Comparison of ENCODE assay signal across 1 cellular context in the genomic region with DNA sequence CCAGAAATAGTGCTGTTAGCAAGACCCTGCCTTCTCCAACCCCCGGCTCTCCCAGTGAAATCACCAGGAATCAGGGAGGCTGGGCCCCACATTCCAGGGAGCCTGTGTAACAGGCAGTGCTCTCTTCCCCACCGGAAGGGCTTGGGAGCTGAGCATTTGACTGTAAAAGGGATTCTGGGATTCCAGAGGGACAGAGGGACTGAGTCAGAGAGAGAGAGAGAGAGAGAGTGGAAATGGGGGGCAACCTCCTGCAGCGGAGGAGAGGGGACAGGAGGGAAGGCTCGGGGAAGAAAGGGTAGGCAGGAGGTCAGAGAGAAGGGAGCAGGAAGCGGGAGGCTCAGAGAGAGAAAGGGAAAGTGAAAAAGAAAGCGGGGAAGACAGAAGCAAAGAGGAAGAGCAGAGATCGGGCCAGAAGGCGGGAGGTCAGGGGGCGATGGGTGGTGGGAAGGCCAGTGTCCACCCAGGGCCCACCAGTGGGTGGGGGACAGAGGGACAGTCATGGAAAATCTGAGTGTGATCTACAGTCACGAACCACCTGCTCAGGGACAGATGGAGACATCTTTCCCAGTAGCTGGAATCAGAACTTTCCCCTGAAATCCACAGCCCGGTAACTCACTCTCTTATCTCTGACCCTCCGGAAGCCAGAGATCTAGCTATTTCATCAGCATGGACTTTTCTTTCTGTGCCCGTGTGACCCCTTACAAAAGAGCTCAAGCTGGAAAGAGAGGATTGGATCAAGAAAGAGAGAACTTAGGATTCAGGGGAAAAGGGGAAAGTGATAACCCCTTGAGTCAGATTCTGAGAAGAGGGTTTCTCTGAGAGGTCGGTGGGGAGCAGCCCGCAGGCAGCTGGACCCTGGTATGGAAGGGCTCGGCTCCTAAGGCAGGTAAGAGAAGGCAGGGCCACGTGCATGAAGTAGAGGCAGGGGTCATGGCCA.
TF ChIP-seq lines count a peak whose summit lies in the region.

No MANE protein-coding gene starts in this region.

TF ChIP-seq in HepG2, 621 proteins besides CTCF, POLR2A, EP300 and RAD21 (continued from another document and continues in another):
- peak; percentile 79 for TF ChIP-seq HIVEP1 (CRISPR knock-in tag; IDR thresholded peaks at IDR 0.05)
- no peak for TF ChIP-seq SOX6 (IDR thresholded peaks at IDR 0.05)
- TF ChIP-seq SOX6 (CRISPR knock-in tag; IDR thresholded peaks at IDR 0.05) = peak; percentile 54; the same call in 1 of the 2 replicates
- no peak for TF ChIP-seq SP140L (CRISPR knock-in tag; IDR thresholded peaks at IDR 0.05; ENCODE audit: borderline replicate concordance)
- TF ChIP-seq, protein P1, sequence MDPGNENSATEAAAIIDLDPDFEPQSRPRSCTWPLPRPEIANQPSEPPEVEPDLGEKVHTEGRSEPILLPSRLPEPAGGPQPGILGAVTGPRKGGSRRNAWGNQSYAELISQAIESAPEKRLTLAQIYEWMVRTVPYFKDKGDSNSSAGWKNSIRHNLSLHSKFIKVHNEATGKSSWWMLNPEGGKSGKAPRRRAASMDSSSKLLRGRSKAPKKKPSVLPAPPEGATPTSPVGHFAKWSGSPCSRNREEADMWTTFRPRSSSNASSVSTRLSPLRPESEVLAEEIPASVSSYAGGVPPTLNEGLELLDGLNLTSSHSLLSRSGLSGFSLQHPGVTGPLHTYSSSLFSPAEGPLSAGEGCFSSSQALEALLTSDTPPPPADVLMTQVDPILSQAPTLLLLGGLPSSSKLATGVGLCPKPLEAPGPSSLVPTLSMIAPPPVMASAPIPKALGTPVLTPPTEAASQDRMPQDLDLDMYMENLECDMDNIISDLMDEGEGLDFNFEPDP (CRISPR knock-in tag; conservative IDR thresholded peaks at IDR 0.05) = no peak
- TF ChIP-seq GTF3A (CRISPR knock-in tag; conservative IDR thresholded peaks at IDR 0.05) = no peak
- TF ChIP-seq NCOA1 (CRISPR knock-in tag; IDR thresholded peaks at IDR 0.05) = no peak
- TF ChIP-seq RFXAP (CRISPR knock-in tag; IDR thresholded peaks at IDR 0.05; ENCODE audit: borderline replicate concordance) = 0 out of 2 replicates have a peak, but pooled peaks have one; percentile 29
- TF ChIP-seq ZNF234 (CRISPR knock-in tag; conservative IDR thresholded peaks at IDR 0.05) = no peak
- TF ChIP-seq ESRRA (CRISPR knock-in tag; IDR thresholded peaks at IDR 0.05; ENCODE audit: low read depth) = no peak
- TF ChIP-seq FIP1L1 (IDR thresholded peaks at IDR 0.05; ENCODE audit: borderline replicate concordance, insufficient read depth, low read depth, low read length) = no peak
- no peak for TF ChIP-seq MXD4 (CRISPR knock-in tag; IDR thresholded peaks at IDR 0.05)
- TF ChIP-seq GFI1 (CRISPR knock-in tag; IDR thresholded peaks at IDR 0.05; ENCODE audit: borderline replicate concordance) = peak; percentile 53; the same call in 1 of the 2 replicates
- TF ChIP-seq, protein P2, sequence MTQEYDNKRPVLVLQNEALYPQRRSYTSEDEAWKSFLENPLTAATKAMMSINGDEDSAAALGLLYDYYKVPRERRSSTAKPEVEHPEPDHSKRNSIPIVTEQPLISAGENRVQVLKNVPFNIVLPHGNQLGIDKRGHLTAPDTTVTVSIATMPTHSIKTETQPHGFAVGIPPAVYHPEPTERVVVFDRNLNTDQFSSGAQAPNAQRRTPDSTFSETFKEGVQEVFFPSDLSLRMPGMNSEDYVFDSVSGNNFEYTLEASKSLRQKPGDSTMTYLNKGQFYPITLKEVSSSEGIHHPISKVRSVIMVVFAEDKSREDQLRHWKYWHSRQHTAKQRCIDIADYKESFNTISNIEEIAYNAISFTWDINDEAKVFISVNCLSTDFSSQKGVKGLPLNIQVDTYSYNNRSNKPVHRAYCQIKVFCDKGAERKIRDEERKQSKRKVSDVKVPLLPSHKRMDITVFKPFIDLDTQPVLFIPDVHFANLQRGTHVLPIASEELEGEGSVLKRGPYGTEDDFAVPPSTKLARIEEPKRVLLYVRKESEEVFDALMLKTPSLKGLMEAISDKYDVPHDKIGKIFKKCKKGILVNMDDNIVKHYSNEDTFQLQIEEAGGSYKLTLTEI (CRISPR knock-in tag; conservative IDR thresholded peaks at IDR 0.05) = no peak
- TF ChIP-seq SAP130 (CRISPR knock-in tag; IDR thresholded peaks at IDR 0.05; ENCODE audit: low read depth) = peak; percentile 74
- peak; percentile 8; the same call in 1 of the 2 replicates for TF ChIP-seq ZNF343 (CRISPR knock-in tag; IDR thresholded peaks at IDR 0.05)
- TF ChIP-seq, protein P3, sequence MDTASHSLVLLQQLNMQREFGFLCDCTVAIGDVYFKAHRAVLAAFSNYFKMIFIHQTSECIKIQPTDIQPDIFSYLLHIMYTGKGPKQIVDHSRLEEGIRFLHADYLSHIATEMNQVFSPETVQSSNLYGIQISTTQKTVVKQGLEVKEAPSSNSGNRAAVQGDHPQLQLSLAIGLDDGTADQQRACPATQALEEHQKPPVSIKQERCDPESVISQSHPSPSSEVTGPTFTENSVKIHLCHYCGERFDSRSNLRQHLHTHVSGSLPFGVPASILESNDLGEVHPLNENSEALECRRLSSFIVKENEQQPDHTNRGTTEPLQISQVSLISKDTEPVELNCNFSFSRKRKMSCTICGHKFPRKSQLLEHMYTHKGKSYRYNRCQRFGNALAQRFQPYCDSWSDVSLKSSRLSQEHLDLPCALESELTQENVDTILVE (CRISPR knock-in tag; IDR thresholded peaks at IDR 0.05) = no peak
- TF ChIP-seq RARA (CRISPR knock-in tag; IDR thresholded peaks at IDR 0.05) = peak; percentile 86
- TF ChIP-seq KAT8 (CRISPR knock-in tag; IDR thresholded peaks at IDR 0.05) = peak; percentile 51; the same call in 1 of the 2 replicates
- TF ChIP-seq, protein P4, sequence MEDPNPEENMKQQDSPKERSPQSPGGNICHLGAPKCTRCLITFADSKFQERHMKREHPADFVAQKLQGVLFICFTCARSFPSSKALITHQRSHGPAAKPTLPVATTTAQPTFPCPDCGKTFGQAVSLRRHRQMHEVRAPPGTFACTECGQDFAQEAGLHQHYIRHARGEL (CRISPR knock-in tag; IDR thresholded peaks at IDR 0.05) = no peak
- TF ChIP-seq ZNF256 (CRISPR knock-in tag; conservative IDR thresholded peaks at IDR 0.05) = no peak
- TF ChIP-seq ZNF878 (CRISPR knock-in tag; IDR thresholded peaks at IDR 0.05) = peak; percentile 82
- no peak for TF ChIP-seq TP53 (CRISPR knock-in tag; conservative IDR thresholded peaks at IDR 0.05)
- TF ChIP-seq ZNF10 (CRISPR knock-in tag; IDR thresholded peaks at IDR 0.05; ENCODE audit: borderline replicate concordance, low read depth) = no peak
- no peak for TF ChIP-seq CENPX (CRISPR knock-in tag; IDR thresholded peaks at IDR 0.05)
- no peak for TF ChIP-seq ZFP1 (CRISPR knock-in tag; IDR thresholded peaks at IDR 0.05)
- no peak for TF ChIP-seq ZNF326 (CRISPR knock-in tag; IDR thresholded peaks at IDR 0.05; ENCODE audit: borderline replicate concordance)
- TF ChIP-seq, protein P5, sequence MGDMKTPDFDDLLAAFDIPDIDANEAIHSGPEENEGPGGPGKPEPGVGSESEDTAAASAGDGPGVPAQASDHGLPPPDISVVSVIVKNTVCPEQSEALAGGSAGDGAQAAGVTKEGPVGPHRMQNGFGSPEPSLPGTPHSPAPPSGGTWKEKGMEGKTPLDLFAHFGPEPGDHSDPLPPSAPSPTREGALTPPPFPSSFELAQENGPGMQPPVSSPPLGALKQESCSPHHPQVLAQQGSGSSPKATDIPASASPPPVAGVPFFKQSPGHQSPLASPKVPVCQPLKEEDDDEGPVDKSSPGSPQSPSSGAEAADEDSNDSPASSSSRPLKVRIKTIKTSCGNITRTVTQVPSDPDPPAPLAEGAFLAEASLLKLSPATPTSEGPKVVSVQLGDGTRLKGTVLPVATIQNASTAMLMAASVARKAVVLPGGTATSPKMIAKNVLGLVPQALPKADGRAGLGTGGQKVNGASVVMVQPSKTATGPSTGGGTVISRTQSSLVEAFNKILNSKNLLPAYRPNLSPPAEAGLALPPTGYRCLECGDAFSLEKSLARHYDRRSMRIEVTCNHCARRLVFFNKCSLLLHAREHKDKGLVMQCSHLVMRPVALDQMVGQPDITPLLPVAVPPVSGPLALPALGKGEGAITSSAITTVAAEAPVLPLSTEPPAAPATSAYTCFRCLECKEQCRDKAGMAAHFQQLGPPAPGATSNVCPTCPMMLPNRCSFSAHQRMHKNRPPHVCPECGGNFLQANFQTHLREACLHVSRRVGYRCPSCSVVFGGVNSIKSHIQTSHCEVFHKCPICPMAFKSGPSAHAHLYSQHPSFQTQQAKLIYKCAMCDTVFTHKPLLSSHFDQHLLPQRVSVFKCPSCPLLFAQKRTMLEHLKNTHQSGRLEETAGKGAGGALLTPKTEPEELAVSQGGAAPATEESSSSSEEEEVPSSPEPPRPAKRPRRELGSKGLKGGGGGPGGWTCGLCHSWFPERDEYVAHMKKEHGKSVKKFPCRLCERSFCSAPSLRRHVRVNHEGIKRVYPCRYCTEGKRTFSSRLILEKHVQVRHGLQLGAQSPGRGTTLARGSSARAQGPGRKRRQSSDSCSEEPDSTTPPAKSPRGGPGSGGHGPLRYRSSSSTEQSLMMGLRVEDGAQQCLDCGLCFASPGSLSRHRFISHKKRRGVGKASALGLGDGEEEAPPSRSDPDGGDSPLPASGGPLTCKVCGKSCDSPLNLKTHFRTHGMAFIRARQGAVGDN (CRISPR knock-in tag; IDR thresholded peaks at IDR 0.05) = peak; percentile 66
- TF ChIP-seq ZNF605 (CRISPR knock-in tag; IDR thresholded peaks at IDR 0.05) = no peak
- TF ChIP-seq CHD2 (IDR thresholded peaks at IDR 0.05; ENCODE audit: low read depth, low read length) = no peak
- no peak for TF ChIP-seq ZNF572 (CRISPR knock-in tag; IDR thresholded peaks at IDR 0.05)
- TF ChIP-seq NR2F2 (IDR thresholded peaks at IDR 0.05; ENCODE audit: borderline replicate concordance, low read depth) = peak; percentile 44; the same call in 1 of the 2 replicates
- TF ChIP-seq HCFC1 (IDR thresholded peaks at IDR 0.05; ENCODE audit: low read depth, low read length) = no peak
- TF ChIP-seq, protein P6, sequence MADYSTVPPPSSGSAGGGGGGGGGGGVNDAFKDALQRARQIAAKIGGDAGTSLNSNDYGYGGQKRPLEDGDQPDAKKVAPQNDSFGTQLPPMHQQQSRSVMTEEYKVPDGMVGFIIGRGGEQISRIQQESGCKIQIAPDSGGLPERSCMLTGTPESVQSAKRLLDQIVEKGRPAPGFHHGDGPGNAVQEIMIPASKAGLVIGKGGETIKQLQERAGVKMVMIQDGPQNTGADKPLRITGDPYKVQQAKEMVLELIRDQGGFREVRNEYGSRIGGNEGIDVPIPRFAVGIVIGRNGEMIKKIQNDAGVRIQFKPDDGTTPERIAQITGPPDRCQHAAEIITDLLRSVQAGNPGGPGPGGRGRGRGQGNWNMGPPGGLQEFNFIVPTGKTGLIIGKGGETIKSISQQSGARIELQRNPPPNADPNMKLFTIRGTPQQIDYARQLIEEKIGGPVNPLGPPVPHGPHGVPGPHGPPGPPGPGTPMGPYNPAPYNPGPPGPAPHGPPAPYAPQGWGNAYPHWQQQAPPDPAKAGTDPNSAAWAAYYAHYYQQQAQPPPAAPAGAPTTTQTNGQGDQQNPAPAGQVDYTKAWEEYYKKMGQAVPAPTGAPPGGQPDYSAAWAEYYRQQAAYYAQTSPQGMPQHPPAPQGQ (CRISPR knock-in tag; IDR thresholded peaks at IDR 0.05; ENCODE audit: borderline replicate concordance) = no peak
- TF ChIP-seq HDAC6 (IDR thresholded peaks at IDR 0.05; ENCODE audit: low read depth, low read length) = no peak
- TF ChIP-seq JDP2 (CRISPR knock-in tag; IDR thresholded peaks at IDR 0.05; ENCODE audit: borderline replicate concordance) = no peak
- TF ChIP-seq AKAP8 (CRISPR knock-in tag; IDR thresholded peaks at IDR 0.05) = no peak
- TF ChIP-seq RBM22 (optimal IDR thresholded peaks at IDR 0.05; ENCODE audit: low read length) = no peak
- TF ChIP-seq, protein P7, sequence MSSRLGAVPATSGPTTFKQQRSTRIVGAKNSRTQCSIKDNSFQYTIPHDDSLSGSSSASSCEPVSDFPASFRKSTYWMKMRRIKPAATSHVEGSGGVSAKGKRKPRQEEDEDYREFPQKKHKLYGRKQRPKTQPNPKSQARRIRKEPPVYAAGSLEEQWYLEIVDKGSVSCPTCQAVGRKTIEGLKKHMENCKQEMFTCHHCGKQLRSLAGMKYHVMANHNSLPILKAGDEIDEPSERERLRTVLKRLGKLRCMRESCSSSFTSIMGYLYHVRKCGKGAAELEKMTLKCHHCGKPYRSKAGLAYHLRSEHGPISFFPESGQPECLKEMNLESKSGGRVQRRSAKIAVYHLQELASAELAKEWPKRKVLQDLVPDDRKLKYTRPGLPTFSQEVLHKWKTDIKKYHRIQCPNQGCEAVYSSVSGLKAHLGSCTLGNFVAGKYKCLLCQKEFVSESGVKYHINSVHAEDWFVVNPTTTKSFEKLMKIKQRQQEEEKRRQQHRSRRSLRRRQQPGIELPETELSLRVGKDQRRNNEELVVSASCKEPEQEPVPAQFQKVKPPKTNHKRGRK (CRISPR knock-in tag; IDR thresholded peaks at IDR 0.05) = no peak
- 0 out of 2 replicates have a peak, but pooled peaks have one; percentile 59 for TF ChIP-seq HMG20B (CRISPR knock-in tag; conservative IDR thresholded peaks at IDR 0.05)
- no peak for TF ChIP-seq NR1H2 (CRISPR knock-in tag; IDR thresholded peaks at IDR 0.05; ENCODE audit: borderline replicate concordance, low read depth)
- no peak for TF ChIP-seq ZNF30 (CRISPR knock-in tag; IDR thresholded peaks at IDR 0.05)
- TF ChIP-seq, protein P8, sequence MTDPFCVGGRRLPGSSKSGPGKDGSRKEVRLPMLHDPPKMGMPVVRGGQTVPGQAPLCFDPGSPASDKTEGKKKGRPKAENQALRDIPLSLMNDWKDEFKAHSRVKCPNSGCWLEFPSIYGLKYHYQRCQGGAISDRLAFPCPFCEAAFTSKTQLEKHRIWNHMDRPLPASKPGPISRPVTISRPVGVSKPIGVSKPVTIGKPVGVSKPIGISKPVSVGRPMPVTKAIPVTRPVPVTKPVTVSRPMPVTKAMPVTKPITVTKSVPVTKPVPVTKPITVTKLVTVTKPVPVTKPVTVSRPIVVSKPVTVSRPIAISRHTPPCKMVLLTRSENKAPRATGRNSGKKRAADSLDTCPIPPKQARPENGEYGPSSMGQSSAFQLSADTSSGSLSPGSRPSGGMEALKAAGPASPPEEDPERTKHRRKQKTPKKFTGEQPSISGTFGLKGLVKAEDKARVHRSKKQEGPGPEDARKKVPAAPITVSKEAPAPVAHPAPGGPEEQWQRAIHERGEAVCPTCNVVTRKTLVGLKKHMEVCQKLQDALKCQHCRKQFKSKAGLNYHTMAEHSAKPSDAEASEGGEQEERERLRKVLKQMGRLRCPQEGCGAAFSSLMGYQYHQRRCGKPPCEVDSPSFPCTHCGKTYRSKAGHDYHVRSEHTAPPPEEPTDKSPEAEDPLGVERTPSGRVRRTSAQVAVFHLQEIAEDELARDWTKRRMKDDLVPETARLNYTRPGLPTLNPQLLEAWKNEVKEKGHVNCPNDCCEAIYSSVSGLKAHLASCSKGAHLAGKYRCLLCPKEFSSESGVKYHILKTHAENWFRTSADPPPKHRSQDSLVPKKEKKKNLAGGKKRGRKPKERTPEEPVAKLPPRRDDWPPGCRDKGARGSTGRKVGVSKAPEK (CRISPR knock-in tag; IDR thresholded peaks at IDR 0.05; ENCODE audit: borderline replicate concordance) = no peak
- no peak for TF ChIP-seq ATAD3A (CRISPR knock-in tag; IDR thresholded peaks at IDR 0.05)
- no peak for TF ChIP-seq RNF2 (conservative IDR thresholded peaks at IDR 0.05; ENCODE audit: low read depth)
- no peak for TF ChIP-seq MEIS1 (CRISPR knock-in tag; IDR thresholded peaks at IDR 0.05; ENCODE audit: borderline replicate concordance)
- no peak for TF ChIP-seq ZNF777 (CRISPR knock-in tag; IDR thresholded peaks at IDR 0.05)
- TF ChIP-seq, protein P9, sequence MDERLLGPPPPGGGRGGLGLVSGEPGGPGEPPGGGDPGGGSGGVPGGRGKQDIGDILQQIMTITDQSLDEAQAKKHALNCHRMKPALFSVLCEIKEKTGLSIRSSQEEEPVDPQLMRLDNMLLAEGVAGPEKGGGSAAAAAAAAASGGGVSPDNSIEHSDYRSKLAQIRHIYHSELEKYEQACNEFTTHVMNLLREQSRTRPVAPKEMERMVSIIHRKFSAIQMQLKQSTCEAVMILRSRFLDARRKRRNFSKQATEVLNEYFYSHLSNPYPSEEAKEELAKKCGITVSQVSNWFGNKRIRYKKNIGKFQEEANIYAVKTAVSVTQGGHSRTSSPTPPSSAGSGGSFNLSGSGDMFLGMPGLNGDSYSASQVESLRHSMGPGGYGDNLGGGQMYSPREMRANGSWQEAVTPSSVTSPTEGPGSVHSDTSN (CRISPR knock-in tag; IDR thresholded peaks at IDR 0.05) = no peak
